4 cellular contexts compared by ENCODE assay signal in the genomic region with DNA sequence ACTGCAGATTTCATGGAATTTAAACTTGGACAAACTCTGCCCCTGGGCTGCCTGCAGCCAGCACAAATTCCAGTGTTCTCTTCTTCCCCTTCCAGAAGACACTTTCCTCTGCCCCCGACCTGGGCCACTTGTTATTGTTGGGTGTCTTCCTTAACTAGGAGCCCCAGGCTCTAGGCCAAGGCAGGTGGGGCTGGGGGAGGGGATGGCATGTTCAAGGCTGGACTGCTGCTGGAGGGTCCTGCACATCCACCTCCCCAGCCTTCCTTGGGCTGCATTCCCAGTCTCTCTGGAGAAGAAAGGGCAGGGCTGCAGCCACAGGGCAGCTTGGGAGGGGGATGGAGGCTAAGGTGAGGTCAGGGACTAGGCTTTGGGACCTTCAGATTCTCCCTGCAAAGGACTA. TPM values are rescaled to one million over a fixed set of nuclear protein-coding genes. Genes with fewer than 3 reads are reported as not detected.
"Had no signal": no experiment of that assay in that cellular context is flagged by ENCODE, and none has a peak within 500 bp of the region (broad histone marks: within the 10 kb centered on the region; RNA-seq: fewer than 3 reads in every experiment).

No MANE protein-coding gene starts in this region.

- H3K4me3 ChIP-seq: GM12878 had no signal

- DNase-seq: GDM1, GF-D8 had no signal

- ATAC-seq: GM12878 had no signal

RNA-seq across cellular contexts. Expression of gene SLC22A6, which starts 11.5 kb away (rescaled TPM):
- total RNA-seq: G401, GM12878 had no signal
- polyA plus RNA-seq: GM12878 had no signal

RNA-seq across cellular contexts. Expression of gene SLC22A8, which starts 19.4 kb away (rescaled TPM):
- total RNA-seq: G401, GM12878 had no signal
- polyA plus RNA-seq: GM12878 had no signal
